In genomic region chr20:34546751-34547181, GRCh38 we compare ENCODE assay signal across 13 cellular contexts. TPM values are rescaled to one million over a fixed set of nuclear protein-coding genes. Genes with fewer than 3 reads are reported as not detected.
DNase-seq lines count a peak whose midpoint lies in the region; ATAC-seq and TF ChIP-seq lines count a peak whose summit lies in the region.
"Had no signal": no experiment of that assay in that cellular context is flagged by ENCODE, and none has a peak within 500 bp of the region (broad histone marks: within the 10 kb centered on the region; RNA-seq: fewer than 3 reads in every experiment).

No MANE protein-coding gene starts in this region.

- no peaks in the 10 kb centered on the region for H3K27me3 Mint-ChIP-seq in activated T-cell treated with anti-CD3 and anti-CD28 coated beads, Interleukin-2, amount 50 U/mL, for 4 hours (ENCODE audit: low read depth)

- no peak overlapping the region for H3K4me3 Mint-ChIP-seq in activated T-cell treated with anti-CD3 and anti-CD28 coated beads, Interleukin-2, amount 50 U/mL, for 4 hours
- H3K4me3 Mint-ChIP-seq: activated T-cell treated with anti-CD3 and anti-CD28 coated beads, Interleukin-2, amount 50 U/mL, for 72 hours; natural killer cell had no signal

- ATAC-seq in aorta (ENCODE audit: low FRiP score) (no peak), GM18858 (IDR thresholded peaks at IDR 0.05; ENCODE audit: unreplicated experiment) (no peak)
- ATAC-seq in activated T-cell treated with anti-CD3 and anti-CD28 coated beads, Interleukin-2, amount 50 U/mL, for 4 hours, result no peak
- ATAC-seq: activated T-cell treated with anti-CD3 and anti-CD28 coated beads, Interleukin-2, amount 50 U/mL, for 72 hours; natural killer cell had no signal

- H3K9ac ChIP-seq in mucosa of rectum (ENCODE audit: low read depth in 1 of 2, low read length in 2 of 2), result peak overlapping the region; percentile 60 to 78

- H3K36me3 Mint-ChIP-seq in activated T-cell treated with anti-CD3 and anti-CD28 coated beads, Interleukin-2, amount 50 U/mL, for 4 hours (ENCODE audit: insufficient read depth), result no peaks in the 10 kb centered on the region
- H3K36me3 Mint-ChIP-seq: natural killer cell had no signal

- intact Hi-C loops in aorta (cut with DNase I) (no loop called here), tibial artery (cut with DNase I; ENCODE audit: low total_unique reads) (no loop called here)

- WGBS in aorta, 2 donors, result 86 to 92% methylated on average over 11 of the region's 11 CpGs

- TF ChIP-seq CTCF in tibial artery (IDR thresholded peaks at IDR 0.05), result no peak

- H3K4me1 ChIP-seq in mucosa of rectum (ENCODE audit: control insufficient read depth in 2 of 2, insufficient read depth in 2 of 2, low read length in 2 of 2), result peaks cover 13 to 17% of the 10 kb centered on the region in 2 donors
- no peaks in the 10 kb centered on the region for H3K4me1 ChIP-seq in aorta (ENCODE audit: control insufficient read depth in 1 of 2, insufficient read depth in 2 of 2, low read length in 2 of 2)
- H3K4me1 ChIP-seq in tibial artery, result peaks cover 0 to 3% (median 0%) of the 10 kb centered on the region in 4 donors

- H3K27me3 ChIP-seq in mucosa of rectum (ENCODE audit: control insufficient read depth in 2 of 2, insufficient read depth in 2 of 2, low read length in 2 of 2), result no peaks in the 10 kb centered on the region
- H3K27me3 ChIP-seq in aorta (ENCODE audit: control insufficient read depth in 1 of 2, insufficient read depth in 2 of 2, low read length in 1 of 2), result no peaks in the 10 kb centered on the region
- no peaks in the 10 kb centered on the region for H3K27me3 ChIP-seq in tibial artery

- H3K9me3 Mint-ChIP-seq in activated T-cell treated with anti-CD3 and anti-CD28 coated beads, Interleukin-2, amount 50 U/mL, for 4 hours, result no peaks in the 10 kb centered on the region
- H3K9me3 Mint-ChIP-seq: activated T-cell treated with anti-CD3 and anti-CD28 coated beads, Interleukin-2, amount 50 U/mL, for 72 hours; natural killer cell had no signal

- peak overlapping the region; percentile 70 to 82 for H3K4me3 ChIP-seq in mucosa of rectum (ENCODE audit: low read length in 2 of 2)
- no peak overlapping the region for H3K4me3 ChIP-seq in aorta (ENCODE audit: low read length in 2 of 2)
- no peak overlapping the region for H3K4me3 ChIP-seq in tibial artery

- DNase-seq in DMS153 treated with DMSO at 0.1 percent for 48 hours (lab: John Stamatoyannopoulos, UW; ENCODE audit: unreplicated experiment) (peak; percentile 65), NCI-H146 treated with DMSO at 0.1 percent for 48 hours (lab: John Stamatoyannopoulos, UW; ENCODE audit: unreplicated experiment) (peak; percentile 92), NCI-H748 (lab: John Stamatoyannopoulos, UW; ENCODE audit: unreplicated experiment) (peak; percentile 92), aorta (no peak), tibial artery (no peak)
- no peak for DNase-seq in activated T-cell treated with anti-CD3 and anti-CD28 coated beads, Interleukin-2, amount 50 U/mL, for 4 hours
- DNase-seq: activated CD4-positive, CD25-positive, alpha-beta regulatory T cell treated with anti-CD3 and anti-CD28 coated beads, Interleukin-2, amount 50 U/mL, for 72 hours; activated T-cell treated with anti-CD3 and anti-CD28 coated beads, Interleukin-2, amount 50 U/mL, for 72 hours; anterior cingulate cortex; effector CD4-positive, alpha-beta T cell; natural killer cell had no signal

- peak overlapping the region; percentile 78 to 84 for H3K27ac ChIP-seq in mucosa of rectum (ENCODE audit: low read depth in 2 of 2, low read length in 2 of 2)
- H3K27ac ChIP-seq in aorta (ENCODE audit: low read depth in 1 of 2, low read length in 2 of 2), result no peak overlapping the region
- no peak overlapping the region for H3K27ac ChIP-seq in tibial artery

- H3K9me3 ChIP-seq in mucosa of rectum (ENCODE audit: control insufficient read depth in 2 of 2, low read length in 2 of 2) (no peaks in the 10 kb centered on the region), aorta (ENCODE audit: control insufficient read depth, low read length) (no peaks in the 10 kb centered on the region), tibial artery (no peaks in the 10 kb centered on the region)

- H3K36me3 ChIP-seq in mucosa of rectum (ENCODE audit: control insufficient read depth in 2 of 2, insufficient read depth in 2 of 2, low read length in 2 of 2), result peaks cover 5 to 11% of the 10 kb centered on the region in 2 donors
- no peaks in the 10 kb centered on the region for H3K36me3 ChIP-seq in aorta (ENCODE audit: control insufficient read depth in 1 of 2, insufficient read depth in 2 of 2, low read length in 1 of 2)
- peaks cover 0 to 11% (median 3%) of the 10 kb centered on the region in 3 donors for H3K36me3 ChIP-seq in tibial artery

- peaks cover 22% of the 10 kb centered on the region for H3K4me1 Mint-ChIP-seq in activated T-cell treated with anti-CD3 and anti-CD28 coated beads, Interleukin-2, amount 50 U/mL, for 4 hours (ENCODE audit: low read depth)

RNA-seq across cellular contexts. Expression of gene MAP1LC3A, which starts 11.8 kb away (rescaled TPM):
- 10 to 100 TPM; 45.0 to 46.1 TPM for total RNA-seq in aorta
- 10 to 100 TPM; 32.6 to 92.9 TPM for polyA plus RNA-seq in aorta
- 1 to 10 TPM in 2 of 3 donors, under 1 TPM in 1; 0.55 to 1.3 (median 1.2) TPM for total RNA-seq in activated T-cell treated with anti-CD3 and anti-CD28 coated beads, Interleukin-2, amount 50 U/mL, for 4 hours

RNA-seq across cellular contexts. Expression of gene DYNLRB1, which starts 30.5 kb away (rescaled TPM):
- 100 to 1,000 TPM; 120 to 143 TPM for total RNA-seq in aorta
- 100 to 1,000 TPM; 302 to 305 TPM for polyA plus RNA-seq in aorta
- 100 to 1,000 TPM; 103 to 116 (median 112) TPM for total RNA-seq in activated T-cell treated with anti-CD3 and anti-CD28 coated beads, Interleukin-2, amount 50 U/mL, for 4 hours

Comparison
In these comparisons a context has a peak if more than half of its experiments do, and no peak if none do; other contexts are left out.
1. DNase-seq: peak in DMS153 treated with DMSO at 0.1 percent for 48 hours (single experiment), NCI-H146 treated with DMSO at 0.1 percent for 48 hours (single experiment) and NCI-H748 (single experiment); none in aorta (0 of 2), activated T-cell treated with anti-CD3 and anti-CD28 coated beads, Interleukin-2, amount 50 U/mL, for 4 hours (single experiment) and tibial artery (0 of 2).
2. H3K27ac ChIP-seq: peak in mucosa of rectum (2 of 2); none in aorta (0 of 2) and tibial artery (0 of 2).
3. H3K4me3 ChIP-seq: peak in mucosa of rectum (2 of 2); none in aorta (0 of 2) and tibial artery (0 of 2).
4. RNA of gene MAP1LC3A, which starts 11.8 kb away (total RNA-seq): 45.0 to 46.1 TPM in aorta; 0.55 to 1.3 TPM in activated T-cell treated with anti-CD3 and anti-CD28 coated beads, Interleukin-2, amount 50 U/mL, for 4 hours; every median in the first group is over 10 times any median in the second.